In genomic region chr7:45888993-45889366, GRCh38 we compare ENCODE assay signal across 1 cellular context.
TF ChIP-seq lines count a peak whose summit lies in the region.

No MANE protein-coding gene starts in this region.

TF ChIP-seq in HepG2, 621 proteins besides CTCF, POLR2A, EP300 and RAD21 (continued from another document):
- no peak for TF ChIP-seq HBP1 (CRISPR knock-in tag; IDR thresholded peaks at IDR 0.05; ENCODE audit: low read depth)
- TF ChIP-seq GLI4 (CRISPR knock-in tag; IDR thresholded peaks at IDR 0.05; ENCODE audit: borderline replicate concordance), result no peak
- TF ChIP-seq SRSF4 (IDR thresholded peaks at IDR 0.05; ENCODE audit: low read depth, low read length, poor library complexity, severe bottlenecking), result no peak
- TF ChIP-seq GTF3A (CRISPR knock-in tag; conservative IDR thresholded peaks at IDR 0.05), result no peak
- TF ChIP-seq SUZ12 (IDR thresholded peaks at IDR 0.05; ENCODE audit: low read depth, low read length), result no peak
- TF ChIP-seq SYNCRIP (IDR thresholded peaks at IDR 0.05; ENCODE audit: insufficient read depth, low read depth, low read length), result no peak
- TF ChIP-seq HOXA9 (CRISPR knock-in tag; IDR thresholded peaks at IDR 0.05; ENCODE audit: borderline replicate concordance), result no peak
- TF ChIP-seq E2F5 (CRISPR knock-in tag; conservative IDR thresholded peaks at IDR 0.05), result no peak
- TF ChIP-seq ZBTB44 (CRISPR knock-in tag; IDR thresholded peaks at IDR 0.05), result no peak
- TF ChIP-seq GPBP1L1 (CRISPR knock-in tag; IDR thresholded peaks at IDR 0.05), result no peak
- no peak for TF ChIP-seq ZNF607 (CRISPR knock-in tag; IDR thresholded peaks at IDR 0.05; ENCODE audit: borderline replicate concordance)
- no peak for TF ChIP-seq MED1 (CRISPR knock-in tag; IDR thresholded peaks at IDR 0.05)
- peak; percentile 55 for TF ChIP-seq ZC3H13 (CRISPR knock-in tag; IDR thresholded peaks at IDR 0.05)
- TF ChIP-seq RBFOX2 (IDR thresholded peaks at IDR 0.05; ENCODE audit: low read depth, low read length), result no peak
- TF ChIP-seq HIC2 (CRISPR knock-in tag; IDR thresholded peaks at IDR 0.05; ENCODE audit: low read depth), result no peak
- peak; percentile 82; the same call in 1 of the 2 replicates for TF ChIP-seq ZNF558 (CRISPR knock-in tag; IDR thresholded peaks at IDR 0.05; ENCODE audit: borderline replicate concordance)
- TF ChIP-seq MBD4 (IDR thresholded peaks at IDR 0.05; ENCODE audit: borderline replicate concordance, low read length), result no peak
- TF ChIP-seq ZNF362 (CRISPR knock-in tag; IDR thresholded peaks at IDR 0.05; ENCODE audit: borderline replicate concordance), result no peak; the same call in 1 of the 2 replicates
- no peak for TF ChIP-seq AGO2 (optimal IDR thresholded peaks at IDR 0.05; ENCODE audit: low read depth, low read length)
- TF ChIP-seq ZNF318 (CRISPR knock-in tag; IDR thresholded peaks at IDR 0.05), result no peak
- peak; percentile 6; the same call in 1 of the 2 replicates for TF ChIP-seq ZNF232 (CRISPR knock-in tag; IDR thresholded peaks at IDR 0.05; ENCODE audit: borderline replicate concordance)
- TF ChIP-seq MXD1 (CRISPR knock-in tag; IDR thresholded peaks at IDR 0.05), result no peak
- TF ChIP-seq ZNF570 (CRISPR knock-in tag; IDR thresholded peaks at IDR 0.05; ENCODE audit: borderline replicate concordance), result no peak
- no peak for TF ChIP-seq ZNF367 (CRISPR knock-in tag; IDR thresholded peaks at IDR 0.05; ENCODE audit: borderline replicate concordance)
- TF ChIP-seq KDM3A (CRISPR knock-in tag; IDR thresholded peaks at IDR 0.05; ENCODE audit: low read depth), result 0 out of 2 replicates have a peak, but pooled peaks have one; percentile 11
- no peak; the same call in 1 of the 2 replicates for TF ChIP-seq ZNF816 (CRISPR knock-in tag; IDR thresholded peaks at IDR 0.05; ENCODE audit: borderline replicate concordance)
